24 cellular contexts compared by ENCODE assay signal in genomic region chr10:92009445-92009844, GRCh38.
DNase-seq lines count a peak whose midpoint lies in the region; ATAC-seq and TF ChIP-seq lines count a peak whose summit lies in the region.
"Had no signal": no experiment of that assay in that cellular context is flagged by ENCODE, and none has a peak within 500 bp of the region (broad histone marks: within the 10 kb centered on the region; RNA-seq: fewer than 3 reads in every experiment).

No MANE protein-coding gene starts in this region.

- H3K79me2 ChIP-seq in Loucy (ENCODE audit: insufficient read depth, low read length) (no peaks in the 10 kb centered on the region), MM.1S (ENCODE audit: low read length) (no peaks in the 10 kb centered on the region)

- peaks cover 14% of the 10 kb centered on the region for H3K4me1 ChIP-seq in Loucy (ENCODE audit: insufficient read depth, low read length, poor library complexity, severe bottlenecking)
- no peaks in the 10 kb centered on the region for H3K4me1 ChIP-seq in MM.1S (ENCODE audit: low read length)
- H3K4me1 ChIP-seq: BE2C had no signal

- no peak for DNase-seq in activated naive CD8-positive, alpha-beta T cell treated with anti-CD3 and anti-CD28 coated beads, Interleukin-2, amount 10 ng/mL, durations not matched to agents 7 days and 5 days
- DNase-seq in activated naive CD8-positive, alpha-beta T cell treated with anti-CD3 and anti-CD28 coated beads for 36 hours = no peak
- DNase-seq in T-helper 17 cell (no peak), nephron progenitor cell (no peak), MM.1S (no peak)
- DNase-seq in activated naive CD4-positive, alpha-beta T cell treated with anti-CD3 and anti-CD28 coated beads, Interleukin-2, amount 50 U/mL, for 16 hours = no peak
- DNase-seq: 8988T; ACHN; AML-193; BE2C; CD4-positive, alpha-beta T cell; CD8-positive, alpha-beta memory T cell; DMS 273 treated with DMSO at 0.1 percent for 48 hours; DMS79; EL; GDM1; GM23248; H7; HCEC 1CT had no signal

- no peak for TF ChIP-seq CTCF in Loucy (conservative IDR thresholded peaks at IDR 0.05; ENCODE audit: low read length)
- no peak for TF ChIP-seq CTCF in nephron progenitor cell (IDR thresholded peaks at IDR 0.05)
- TF ChIP-seq CTCF in MM.1S (IDR thresholded peaks at IDR 0.05; ENCODE audit: low read length) = no peak

- H4K20me1 ChIP-seq in Loucy (ENCODE audit: insufficient read depth, low read length, poor library complexity, severe bottlenecking) = no peaks in the 10 kb centered on the region
- H4K20me1 ChIP-seq in MM.1S (ENCODE audit: insufficient read depth, low read length) = no peaks in the 10 kb centered on the region

- ATAC-seq in activated naive CD8-positive, alpha-beta T cell treated with anti-CD3 and anti-CD28 coated beads, Interleukin-2, amount 10 ng/mL, durations not matched to agents 7 days and 5 days (ENCODE audit: low read depth) = no peak
- no peak for ATAC-seq in T-helper 17 cell
- ATAC-seq: A549, GM12878 had no signal

- H2AFZ ChIP-seq in Loucy (ENCODE audit: low read length) (no peak overlapping the region), MM.1S (ENCODE audit: low read length) (no peak overlapping the region)
- H2AFZ ChIP-seq: GM23248 had no signal

- no peaks in the 10 kb centered on the region for H3K9me2 ChIP-seq in Loucy (replicated peaks; ENCODE audit: low read depth, low read length)
- no peaks in the 10 kb centered on the region for H3K9me2 ChIP-seq in MM.1S (replicated peaks; ENCODE audit: insufficient read depth, low read length)

- no peaks in the 10 kb centered on the region for H3K27me3 Mint-ChIP-seq in activated naive CD8-positive, alpha-beta T cell treated with anti-CD3 and anti-CD28 coated beads, Interleukin-2, amount 10 ng/mL, durations not matched to agents 7 days and 5 days
- H3K27me3 Mint-ChIP-seq in activated naive CD8-positive, alpha-beta T cell treated with anti-CD3 and anti-CD28 coated beads for 36 hours = no peaks in the 10 kb centered on the region
- H3K27me3 Mint-ChIP-seq in T-helper 17 cell = no peaks in the 10 kb centered on the region
- no peaks in the 10 kb centered on the region for H3K27me3 Mint-ChIP-seq in nephron progenitor cell (ENCODE audit: low read depth, poor library complexity)
- H3K27me3 Mint-ChIP-seq: CD4-positive, alpha-beta T cell; CD8-positive, alpha-beta memory T cell had no signal

- no peaks in the 10 kb centered on the region for H3K9me3 Mint-ChIP-seq in activated naive CD8-positive, alpha-beta T cell treated with anti-CD3 and anti-CD28 coated beads, Interleukin-2, amount 10 ng/mL, durations not matched to agents 7 days and 5 days
- no peaks in the 10 kb centered on the region for H3K9me3 Mint-ChIP-seq in activated naive CD8-positive, alpha-beta T cell treated with anti-CD3 and anti-CD28 coated beads for 36 hours
- peaks cover 7% of the 10 kb centered on the region for H3K9me3 Mint-ChIP-seq in nephron progenitor cell
- H3K9me3 Mint-ChIP-seq: CD14-positive monocyte; CD4-positive, alpha-beta T cell; CD8-positive, alpha-beta memory T cell had no signal

- H3K27ac Mint-ChIP-seq in activated naive CD8-positive, alpha-beta T cell treated with anti-CD3 and anti-CD28 coated beads, Interleukin-2, amount 10 ng/mL, durations not matched to agents 7 days and 5 days = peak overlapping the region; percentile 1
- no peak overlapping the region for H3K27ac Mint-ChIP-seq in activated naive CD8-positive, alpha-beta T cell treated with anti-CD3 and anti-CD28 coated beads for 36 hours
- H3K27ac Mint-ChIP-seq in T-helper 17 cell (peak overlapping the region; percentile 16), nephron progenitor cell (peak overlapping the region; percentile 63)
- H3K27ac Mint-ChIP-seq: CD4-positive, alpha-beta T cell had no signal

- peaks cover 22% of the 10 kb centered on the region for H3K36me3 ChIP-seq in Loucy (ENCODE audit: insufficient read depth, low read length)
- peaks cover 10% of the 10 kb centered on the region; the same call in 1 of the 2 replicates for H3K36me3 ChIP-seq in MM.1S (replicated peaks; ENCODE audit: insufficient read depth, low read length)

- H3K9ac ChIP-seq in Loucy (ENCODE audit: low read depth, low read length, poor library complexity, severe bottlenecking) (no peak overlapping the region), MM.1S (ENCODE audit: low read length) (no peak overlapping the region)
- H3K9ac ChIP-seq: BLaER1 treated with 17β-estradiol and CSF1 and Interleukin-3, amounts not matched to agents 10 nM and 100 nM; GM23248 had no signal

- no peak overlapping the region for H3K27ac ChIP-seq in MM.1S (ENCODE audit: low read length)
- H3K27ac ChIP-seq: A549; BLaER1 treated with 17β-estradiol and CSF1 and Interleukin-3, amounts not matched to agents 10 nM and 100 nM; GM23248 had no signal

- no peaks in the 10 kb centered on the region for H3K27me3 ChIP-seq in Loucy (ENCODE audit: insufficient read depth, low read length, poor library complexity, severe bottlenecking)
- no peaks in the 10 kb centered on the region for H3K27me3 ChIP-seq in MM.1S (replicated peaks; ENCODE audit: insufficient read depth, low read length)
- H3K27me3 ChIP-seq: BE2C; BLaER1 treated with 17β-estradiol and CSF1 and Interleukin-3, amounts not matched to agents 10 nM and 100 nM had no signal

- H3K4me1 Mint-ChIP-seq in activated naive CD8-positive, alpha-beta T cell treated with anti-CD3 and anti-CD28 coated beads, Interleukin-2, amount 10 ng/mL, durations not matched to agents 7 days and 5 days = peaks cover 8% of the 10 kb centered on the region
- peaks cover 5% of the 10 kb centered on the region for H3K4me1 Mint-ChIP-seq in activated naive CD8-positive, alpha-beta T cell treated with anti-CD3 and anti-CD28 coated beads for 36 hours
- H3K4me1 Mint-ChIP-seq in T-helper 17 cell (peaks cover 8% of the 10 kb centered on the region), nephron progenitor cell (no peaks in the 10 kb centered on the region)
- H3K4me1 Mint-ChIP-seq: CD14-positive monocyte had no signal

- peaks cover 40% of the 10 kb centered on the region for H3K36me3 Mint-ChIP-seq in activated naive CD8-positive, alpha-beta T cell treated with anti-CD3 and anti-CD28 coated beads, Interleukin-2, amount 10 ng/mL, durations not matched to agents 7 days and 5 days
- H3K36me3 Mint-ChIP-seq in activated naive CD8-positive, alpha-beta T cell treated with anti-CD3 and anti-CD28 coated beads for 36 hours = peaks cover 37% of the 10 kb centered on the region
- peaks cover 2% of the 10 kb centered on the region for H3K36me3 Mint-ChIP-seq in T-helper 17 cell (ENCODE audit: low read depth)
- H3K36me3 Mint-ChIP-seq in nephron progenitor cell (ENCODE audit: low read depth) = peaks cover 76% of the 10 kb centered on the region

- peak overlapping the region; percentile 24 for H3K4me2 ChIP-seq in Loucy (ENCODE audit: low read depth, low read length, poor library complexity, severe bottlenecking)
- H3K4me2 ChIP-seq in MM.1S (ENCODE audit: low read depth, low read length) = no peak overlapping the region
- H3K4me2 ChIP-seq: A549 had no signal

- H3K4me3 ChIP-seq in Loucy (ENCODE audit: low read length, poor library complexity, severe bottlenecking) (no peak overlapping the region), MM.1S (ENCODE audit: low read length) (no peak overlapping the region)
- H3K4me3 ChIP-seq: A549; BLaER1 treated with 17β-estradiol and CSF1 and Interleukin-3, amounts not matched to agents 10 nM and 100 nM; GM12878; GM23248 had no signal

- no peaks in the 10 kb centered on the region for H3K9me3 ChIP-seq in Loucy (ENCODE audit: insufficient read depth, low read depth, low read length)
- peaks cover under 1% of the 10 kb centered on the region for H3K9me3 ChIP-seq in T-helper 17 cell (ENCODE audit: control insufficient read depth, low read length, poor library complexity, severe bottlenecking)
- no peaks in the 10 kb centered on the region for H3K9me3 ChIP-seq in MM.1S (replicated peaks; ENCODE audit: insufficient read depth, low read length)
- H3K9me3 ChIP-seq: A549, BE2C had no signal

- POLR2A ChIA-PET in activated naive CD8-positive, alpha-beta T cell treated with anti-CD3 and anti-CD28 coated beads, Interleukin-2, amount 10 ng/mL, durations not matched to agents 7 days and 5 days (lab: Charles Lee) = interaction anchor here (0.6 kb wide), 1 partner anchor 51 kb away, joined by 5 read pairs; no protein-coding TSS in a partner anchor

- no peak overlapping the region for H3K4me3 Mint-ChIP-seq in activated naive CD8-positive, alpha-beta T cell treated with anti-CD3 and anti-CD28 coated beads, Interleukin-2, amount 10 ng/mL, durations not matched to agents 7 days and 5 days
- H3K4me3 Mint-ChIP-seq in activated naive CD8-positive, alpha-beta T cell treated with anti-CD3 and anti-CD28 coated beads for 36 hours = no peak overlapping the region
- H3K4me3 Mint-ChIP-seq in T-helper 17 cell (no peak overlapping the region), nephron progenitor cell (no peak overlapping the region)
- H3K4me3 Mint-ChIP-seq: CD14-positive monocyte; CD4-positive, alpha-beta T cell had no signal

- H3F3A ChIP-seq in Loucy (ENCODE audit: low read depth) (no peaks in the 10 kb centered on the region), MM.1S (ENCODE audit: insufficient read depth, low read length) (0 out of 2 replicates have a peak, but pooled peaks cover 2% of the 10 kb centered on the region)
